1 cellular context compared by ENCODE assay signal in genomic region chr2:74501335-74502071, GRCh38.
A peak's percentile ranks its signal among the peaks of the same experiment; 100 is the strongest.
TF ChIP-seq lines count a peak whose summit lies in the region.

No MANE protein-coding gene starts in this region.

TF ChIP-seq in HepG2, 621 proteins besides CTCF, POLR2A, EP300 and RAD21 (continued from another document and continues in another):
- TF ChIP-seq RERE (CRISPR knock-in tag; IDR thresholded peaks at IDR 0.05; ENCODE audit: low read depth): no peak
- peak in 1 of 2 experiments; percentile 85; a peak in 2 of 4 replicates for TF ChIP-seq REST (IDR thresholded peaks at IDR 0.05; ENCODE audit: borderline replicate concordance in 1 of 2, low read depth in 1 of 2, low read length in 2 of 2)
- no peak for TF ChIP-seq PCBP1 (IDR thresholded peaks at IDR 0.05; ENCODE audit: borderline replicate concordance, low read depth, low read length)
- TF ChIP-seq POLR2AphosphoS5 (IDR thresholded peaks at IDR 0.05; ENCODE audit: low read depth, low read length): peak; percentile 59; the same call in 1 of the 2 replicates
- no peak for TF ChIP-seq ZNF691 (CRISPR knock-in tag; IDR thresholded peaks at IDR 0.05; ENCODE audit: borderline replicate concordance, low read depth)
- TF ChIP-seq KIAA2018 (CRISPR knock-in tag; IDR thresholded peaks at IDR 0.05; ENCODE audit: borderline replicate concordance): no peak
- no peak for TF ChIP-seq ARID4A (CRISPR knock-in tag; IDR thresholded peaks at IDR 0.05; ENCODE audit: borderline replicate concordance)
- no peak for TF ChIP-seq YEATS4 (CRISPR knock-in tag; IDR thresholded peaks at IDR 0.05; ENCODE audit: borderline replicate concordance)
- TF ChIP-seq MAFF (IDR thresholded peaks at IDR 0.05; ENCODE audit: low read depth, low read length): no peak
- TF ChIP-seq ZNF224 (CRISPR knock-in tag; IDR thresholded peaks at IDR 0.05): no peak
- TF ChIP-seq ESRRA (CRISPR knock-in tag; IDR thresholded peaks at IDR 0.05; ENCODE audit: low read depth): no peak
- TF ChIP-seq XRCC5 (optimal IDR thresholded peaks at IDR 0.05; ENCODE audit: low read length): peak; percentile 31
- no peak for TF ChIP-seq ZBTB38 (CRISPR knock-in tag; IDR thresholded peaks at IDR 0.05)
- no peak for TF ChIP-seq HNF4G (IDR thresholded peaks at IDR 0.05; ENCODE audit: borderline replicate concordance, low read depth, low read length)
- no peak for TF ChIP-seq HNF4G (CRISPR knock-in tag; IDR thresholded peaks at IDR 0.05; ENCODE audit: borderline replicate concordance, low read depth)
- no peak for TF ChIP-seq SIN3A (IDR thresholded peaks at IDR 0.05; ENCODE audit: borderline replicate concordance, low read depth, low read length)
- TF ChIP-seq GATA4 (IDR thresholded peaks at IDR 0.05; ENCODE audit: borderline replicate concordance, low read depth): no peak
- no peak for TF ChIP-seq SMARCC2 (IDR thresholded peaks at IDR 0.05)
- no peak for TF ChIP-seq HNRNPH1 (optimal IDR thresholded peaks at IDR 0.05; ENCODE audit: low read depth, low read length)
- TF ChIP-seq SAFB2 (CRISPR knock-in tag; IDR thresholded peaks at IDR 0.05; ENCODE audit: borderline replicate concordance, low read depth): 0 out of 2 replicates have a peak, but pooled peaks have one; percentile 7
- TF ChIP-seq ZNF180 (CRISPR knock-in tag; IDR thresholded peaks at IDR 0.05; ENCODE audit: borderline replicate concordance, low read depth): no peak
- no peak for TF ChIP-seq NFE2L1 (CRISPR knock-in tag; IDR thresholded peaks at IDR 0.05; ENCODE audit: borderline replicate concordance)
- no peak for TF ChIP-seq ZNF543 (CRISPR knock-in tag; IDR thresholded peaks at IDR 0.05)
- TF ChIP-seq THAP9 (CRISPR knock-in tag; IDR thresholded peaks at IDR 0.05; ENCODE audit: borderline replicate concordance): no peak
- TF ChIP-seq STAG1 (CRISPR knock-in tag; IDR thresholded peaks at IDR 0.05): no peak; the same call in 1 of the 2 replicates
- TF ChIP-seq ZNF839 (CRISPR knock-in tag; IDR thresholded peaks at IDR 0.05; ENCODE audit: borderline replicate concordance): no peak
- no peak for TF ChIP-seq SOX6 (IDR thresholded peaks at IDR 0.05)
- TF ChIP-seq SOX6 (CRISPR knock-in tag; IDR thresholded peaks at IDR 0.05): no peak
- TF ChIP-seq ZNF614 (CRISPR knock-in tag; IDR thresholded peaks at IDR 0.05; ENCODE audit: borderline replicate concordance): no peak
